In the genomic region with DNA sequence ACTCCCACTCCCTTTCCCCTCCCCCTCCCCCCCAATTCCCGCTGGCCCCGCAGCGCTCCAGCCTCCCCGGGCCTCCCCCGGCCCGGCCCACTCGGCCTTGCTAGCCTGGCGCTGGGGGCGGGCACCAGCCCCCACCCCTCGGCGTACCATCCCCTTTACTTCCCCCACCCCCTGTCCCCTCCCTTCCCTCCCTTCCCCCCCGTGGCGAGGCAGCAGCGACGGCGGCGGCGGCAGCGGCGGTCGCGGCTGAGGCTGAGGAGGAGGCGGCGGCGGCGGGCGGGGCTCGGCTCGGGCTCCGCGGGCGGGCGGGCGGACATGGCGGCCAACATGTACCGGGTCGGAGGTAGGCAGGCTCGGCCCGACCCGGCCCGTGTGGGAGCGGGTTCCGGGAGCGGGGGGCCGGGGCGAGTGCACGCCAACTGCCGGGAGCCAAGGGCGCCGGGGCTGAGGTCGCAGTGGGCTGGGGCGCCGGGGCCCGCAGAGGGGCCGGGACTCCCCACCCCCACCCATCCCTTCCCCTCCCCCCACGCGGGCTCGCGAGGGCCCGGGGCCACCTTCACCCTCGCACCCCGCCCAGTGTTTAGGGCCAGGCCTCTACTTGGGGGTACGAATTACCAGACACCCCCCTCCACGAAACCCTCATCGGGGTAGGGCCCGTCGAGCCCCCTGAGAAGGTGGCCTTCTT, we compare ENCODE assay signal across 8 cellular contexts. TPM values are rescaled to one million over a fixed set of nuclear protein-coding genes. Genes with fewer than 3 reads are reported as not detected.
A peak's percentile ranks its signal among the peaks of the same experiment; 100 is the strongest.
DNase-seq lines count a peak whose midpoint lies in the region; ATAC-seq and TF ChIP-seq lines count a peak whose summit lies in the region.

A gene (plus strand): TSS at position 202 of the 685 bp plus-strand sequence. CDS start 114 bp downstream, at position 316.

- peak within 1 kb of the TSS; percentile 81 for H3K4me3 ChIP-seq in kidney epithelial cell (ENCODE audit: low read depth, low read length)

- H3K4me3 Mint-ChIP-seq in activated B cell treated with CpG ODN at 0.5 μM for 24 hours = peak within 1 kb of the TSS; percentile 87

- TF ChIP-seq EP300 in Ishikawa (IDR thresholded peaks at IDR 0.05; ENCODE audit: borderline replicate concordance) = no peak

- H3K4me1 Mint-ChIP-seq in activated B cell treated with CpG ODN at 0.5 μM for 24 hours = peaks cover 30% of the 10 kb centered on the region

- no peaks in the 10 kb centered on the region for H3K27me3 ChIP-seq in kidney epithelial cell (ENCODE audit: control insufficient read depth, insufficient read depth, low read length)

- peaks cover 6% of the 10 kb centered on the region for H3K36me3 Mint-ChIP-seq in activated B cell treated with CpG ODN at 0.5 μM for 24 hours (ENCODE audit: low read depth)

- in situ Hi-C loops in GM18951 (cut with MboI; ENCODE audit: low sequenced_read_pairs, unreplicated experiment) = no loop called here

- H3K27me3 Mint-ChIP-seq in activated B cell treated with CpG ODN at 0.5 μM for 24 hours = no peaks in the 10 kb centered on the region

- intact Hi-C loops in activated B cell treated with CpG ODN at 0.5 μM for 24 hours (cut with micrococcal nuclease) = loop anchor here (1.0 to 10.0 kb wide), 4 partner anchors 74 to 1028 kb away; a partner anchor contains a TSS

- no peak for TF ChIP-seq CTCF in 22Rv1 (IDR thresholded peaks at IDR 0.05)
- TF ChIP-seq CTCF in activated B cell treated with CpG ODN at 0.5 μM for 24 hours (IDR thresholded peaks at IDR 0.05) = no peak
- no peak for TF ChIP-seq CTCF in kidney epithelial cell (IDR thresholded peaks at IDR 0.05; ENCODE audit: insufficient read depth, low read length, poor library complexity, severe bottlenecking)

- ATAC-seq in activated B cell treated with CpG ODN at 0.5 μM for 24 hours (ENCODE audit: low read depth) = peak; percentile 69

- H3K27ac Mint-ChIP-seq in activated B cell treated with CpG ODN at 0.5 μM for 24 hours = peak within 1 kb of the TSS; percentile 70

- TF ChIP-seq POLR2A in GM18951 (IDR thresholded peaks at IDR 0.05; ENCODE audit: extremely low read depth, insufficient read depth, insufficient read length) = peak; percentile 44

- H3K9me3 Mint-ChIP-seq in activated B cell treated with CpG ODN at 0.5 μM for 24 hours = no peaks in the 10 kb centered on the region

- H3K27ac ChIP-seq in 22Rv1 (peak within 1 kb of the TSS; percentile 71), caudate nucleus (ENCODE audit: low read depth, low read length) (peak within 1 kb of the TSS; percentile 79)

- POLR2A ChIA-PET in activated B cell treated with CpG ODN at 0.5 μM for 24 hours (lab: Charles Lee) = no interaction called here

- H3K36me3 ChIP-seq in kidney epithelial cell (ENCODE audit: control insufficient read depth, insufficient read depth, low read length) = no peaks in the 10 kb centered on the region

- CTCF ChIA-PET in activated B cell treated with CpG ODN at 0.5 μM for 24 hours (lab: Charles Lee) = no interaction called here

- DNase-seq in activated B cell treated with CpG ODN at 0.5 μM for 24 hours (peak; percentile 62), caudate nucleus (lab: John Stamatoyannopoulos, UW) (peak in 48 of 61 donors; percentile 7 to 76 (median 37)), kidney epithelial cell (ENCODE audit: low read depth) (no peak), superior temporal gyrus (ENCODE audit: extremely low spot score) (no peak)
- DNase-seq in stimulated activated CD4-positive, alpha-beta T cell treated with anti-CD3 and anti-CD28 coated beads, Interleukin-15, amount 100 ng/mL, for 24 hours = peak; percentile 74

- no peak for TF ChIP-seq RAD21 in Ishikawa (IDR thresholded peaks at IDR 0.05; ENCODE audit: low read depth)

TF ChIP-seq in Ishikawa, 13 proteins besides CTCF, POLR2A, EP300 and RAD21:
- TF ChIP-seq TAF1 (IDR thresholded peaks at IDR 0.05; ENCODE audit: low read depth) (no peak), YY1 (IDR thresholded peaks at IDR 0.05; ENCODE audit: low read depth) (peak; percentile 81)

RNA-seq across cellular contexts. Expression of the gene that starts here (rescaled TPM):
- total RNA-seq in activated B cell treated with CpG ODN at 0.5 μM for 24 hours = 26.2 and 26.8 TPM in 2 replicates
- total RNA-seq in kidney epithelial cell = 25.8 and 28.5 TPM in 2 replicates

Comparison
In these comparisons a context has a peak if more than half of its experiments do, and no peak if none do; other contexts are left out.
1. DNase-seq: peak in activated B cell treated with CpG ODN at 0.5 μM for 24 hours (single experiment), caudate nucleus (48 of 61) and stimulated activated CD4-positive, alpha-beta T cell treated with anti-CD3 and anti-CD28 coated beads, Interleukin-15, amount 100 ng/mL, for 24 hours (single experiment); none in kidney epithelial cell (single experiment) and superior temporal gyrus (single experiment).